In the genomic region with DNA sequence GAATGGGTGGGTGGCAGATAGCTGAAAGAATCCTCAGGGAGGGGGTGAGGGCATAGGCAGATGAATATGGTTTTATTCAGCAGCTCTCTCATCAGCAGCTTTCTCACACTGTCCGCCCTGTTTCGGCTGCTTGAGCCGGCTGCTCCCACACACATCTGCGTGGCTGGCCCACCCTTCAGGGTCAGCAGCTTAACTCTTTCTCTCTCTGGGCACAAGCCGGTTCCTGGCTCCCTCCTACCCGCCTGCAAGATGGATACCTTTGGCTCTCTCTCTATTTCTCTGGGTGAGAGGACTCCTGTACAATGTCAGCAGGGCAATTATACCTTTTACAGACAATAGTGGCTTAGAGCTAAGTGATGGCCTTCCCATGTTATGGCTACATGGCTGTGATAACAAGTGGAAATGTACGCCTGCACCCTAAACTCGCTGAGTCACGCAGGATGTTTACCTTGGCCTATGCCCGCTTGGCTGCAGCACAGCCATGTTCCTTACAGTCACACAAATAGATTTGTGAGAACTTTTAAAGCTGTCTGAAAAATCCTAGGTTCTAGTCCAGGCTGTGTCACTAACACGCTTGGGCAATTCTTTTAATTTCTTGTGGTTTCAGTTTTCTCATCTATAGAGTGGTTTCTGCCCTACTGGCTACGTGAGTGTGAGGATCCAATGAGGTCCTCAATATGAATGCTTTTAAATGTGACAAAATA, we compare ENCODE assay signal across 1 cellular context.
A peak's percentile ranks its signal among the peaks of the same experiment; 100 is the strongest.
TF ChIP-seq lines count a peak whose summit lies in the region.

No MANE protein-coding gene starts in this region.

TF ChIP-seq in K562, 482 proteins besides CTCF, POLR2A, EP300 and RAD21 (continued from another document and continues in another):
- TF ChIP-seq ZNF134 (CRISPR knock-in tag; conservative IDR thresholded peaks at IDR 0.05) = peak; percentile 68; the same call in 1 of the 2 replicates
- 0 out of 2 replicates have a peak, but pooled peaks have one; percentile 34 for TF ChIP-seq ZNF24 (IDR thresholded peaks at IDR 0.05)
- TF ChIP-seq SRSF9 (IDR thresholded peaks at IDR 0.05; ENCODE audit: borderline replicate concordance, low read depth, low read length) = no peak
- no peak for TF ChIP-seq HDAC2 (IDR thresholded peaks at IDR 0.05)
- peak; percentile 91 for TF ChIP-seq ZNF589 (CRISPR knock-in tag; IDR thresholded peaks at IDR 0.05; ENCODE audit: low read depth)
- TF ChIP-seq BACH1 (tag; IDR thresholded peaks at IDR 0.05) = peak; percentile 92
- TF ChIP-seq ARID1B (IDR thresholded peaks at IDR 0.05) = peak; percentile 42; the same call in 1 of the 2 replicates
- TF ChIP-seq STAT5A (IDR thresholded peaks at IDR 0.05; ENCODE audit: borderline replicate concordance, low read length) = no peak
- no peak for TF ChIP-seq ETV6 (IDR thresholded peaks at IDR 0.05; ENCODE audit: borderline replicate concordance in 1 of 2, low read depth in 2 of 2, low read length in 1 of 2)
- no peak for TF ChIP-seq ETV6 (CRISPR knock-in tag; IDR thresholded peaks at IDR 0.05; ENCODE audit: borderline replicate concordance)
- TF ChIP-seq, protein P1, sequence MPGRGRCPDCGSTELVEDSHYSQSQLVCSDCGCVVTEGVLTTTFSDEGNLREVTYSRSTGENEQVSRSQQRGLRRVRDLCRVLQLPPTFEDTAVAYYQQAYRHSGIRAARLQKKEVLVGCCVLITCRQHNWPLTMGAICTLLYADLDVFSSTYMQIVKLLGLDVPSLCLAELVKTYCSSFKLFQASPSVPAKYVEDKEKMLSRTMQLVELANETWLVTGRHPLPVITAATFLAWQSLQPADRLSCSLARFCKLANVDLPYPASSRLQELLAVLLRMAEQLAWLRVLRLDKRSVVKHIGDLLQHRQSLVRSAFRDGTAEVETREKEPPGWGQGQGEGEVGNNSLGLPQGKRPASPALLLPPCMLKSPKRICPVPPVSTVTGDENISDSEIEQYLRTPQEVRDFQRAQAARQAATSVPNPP (IDR thresholded peaks at IDR 0.05; ENCODE audit: borderline replicate concordance, insufficient read depth, insufficient read length) = no peak
- TF ChIP-seq CREB3 (tag; conservative IDR thresholded peaks at IDR 0.05; ENCODE audit: low read depth) = peak; percentile 95
- TF ChIP-seq, protein P2, sequence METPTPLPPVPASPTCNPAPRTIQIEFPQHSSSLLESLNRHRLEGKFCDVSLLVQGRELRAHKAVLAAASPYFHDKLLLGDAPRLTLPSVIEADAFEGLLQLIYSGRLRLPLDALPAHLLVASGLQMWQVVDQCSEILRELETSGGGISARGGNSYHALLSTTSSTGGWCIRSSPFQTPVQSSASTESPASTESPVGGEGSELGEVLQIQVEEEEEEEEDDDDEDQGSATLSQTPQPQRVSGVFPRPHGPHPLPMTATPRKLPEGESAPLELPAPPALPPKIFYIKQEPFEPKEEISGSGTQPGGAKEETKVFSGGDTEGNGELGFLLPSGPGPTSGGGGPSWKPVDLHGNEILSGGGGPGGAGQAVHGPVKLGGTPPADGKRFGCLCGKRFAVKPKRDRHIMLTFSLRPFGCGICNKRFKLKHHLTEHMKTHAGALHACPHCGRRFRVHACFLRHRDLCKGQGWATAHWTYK (CRISPR knock-in tag; IDR thresholded peaks at IDR 0.05) = peak; percentile 96
- no peak for TF ChIP-seq SIRT6 (IDR thresholded peaks at IDR 0.05; ENCODE audit: low read depth, low read length)
- TF ChIP-seq TCF7L2 (IDR thresholded peaks at IDR 0.05; ENCODE audit: low read depth, low read length) = no peak
- TF ChIP-seq ZBTB34 (CRISPR knock-in tag; IDR thresholded peaks at IDR 0.05) = peak; percentile 79; the same call in 1 of the 2 replicates
- TF ChIP-seq FOXM1 (IDR thresholded peaks at IDR 0.05; ENCODE audit: low read depth) = no peak
- no peak for TF ChIP-seq FOXM1 (CRISPR knock-in tag; IDR thresholded peaks at IDR 0.05; ENCODE audit: low read depth)
- TF ChIP-seq ZNF740 (CRISPR knock-in tag; IDR thresholded peaks at IDR 0.05) = no peak
- TF ChIP-seq ZNF740 (tag; IDR thresholded peaks at IDR 0.05) = peak in 1 of 2 experiments; percentile 90; a peak in 2 of 4 replicates
- peak; percentile 89 for TF ChIP-seq DDX20 (tag; IDR thresholded peaks at IDR 0.05; ENCODE audit: low read depth)
- TF ChIP-seq CBX3 (IDR thresholded peaks at IDR 0.05; ENCODE audit: borderline replicate concordance in 1 of 2, low read length in 2 of 2) = peak in 1 of 2 experiments; percentile 18; a peak in 1 of 3 replicates
- peak; percentile 82 to 88 for TF ChIP-seq FOXA3 (CRISPR knock-in tag; conservative IDR thresholded peaks at IDR 0.05 in 1 of 2, IDR thresholded peaks at IDR 0.05 in 1 of 2)
- TF ChIP-seq ZNF253 (CRISPR knock-in tag; conservative IDR thresholded peaks at IDR 0.05) = no peak
- TF ChIP-seq BCLAF1 (IDR thresholded peaks at IDR 0.05; ENCODE audit: borderline replicate concordance in 1 of 2, control insufficient read depth in 1 of 2, low read depth in 2 of 2, low read length in 1 of 2) = no peak
- peak; percentile 89 for TF ChIP-seq PYGO2 (tag; IDR thresholded peaks at IDR 0.05)
- TF ChIP-seq ZNF12 (CRISPR knock-in tag; IDR thresholded peaks at IDR 0.05) = no peak
- TF ChIP-seq SAFB2 (IDR thresholded peaks at IDR 0.05; ENCODE audit: borderline replicate concordance, low read depth, low read length, severe bottlenecking) = no peak
- TF ChIP-seq ZFPM2 (CRISPR knock-in tag; IDR thresholded peaks at IDR 0.05) = no peak
- TF ChIP-seq MYNN (IDR thresholded peaks at IDR 0.05) = no peak
- no peak for TF ChIP-seq MYNN (CRISPR knock-in tag; IDR thresholded peaks at IDR 0.05)
- no peak for TF ChIP-seq POU5F1 (IDR thresholded peaks at IDR 0.05; ENCODE audit: borderline replicate concordance, low read depth, low read length, partially characterized antibody)
- TF ChIP-seq ZNF583 (CRISPR knock-in tag; IDR thresholded peaks at IDR 0.05) = peak; percentile 95
- TF ChIP-seq BMI1 (IDR thresholded peaks at IDR 0.05; ENCODE audit: low read length) = no peak
- peak; percentile 42; the same call in 1 of the 2 replicates for TF ChIP-seq MAFK (IDR thresholded peaks at IDR 0.05; ENCODE audit: low read length)
- TF ChIP-seq ZNF197 (CRISPR knock-in tag; IDR thresholded peaks at IDR 0.05; ENCODE audit: low read depth) = peak; percentile 86
- TF ChIP-seq IRF2 (CRISPR knock-in tag; IDR thresholded peaks at IDR 0.05) = no peak
- TF ChIP-seq FUS (optimal IDR thresholded peaks at IDR 0.05; ENCODE audit: low read depth, low read length) = no peak
- no peak for TF ChIP-seq NR2F6 (CRISPR knock-in tag; IDR thresholded peaks at IDR 0.05)
- no peak for TF ChIP-seq NR4A1 (CRISPR knock-in tag; IDR thresholded peaks at IDR 0.05)
- peak; percentile 99 for TF ChIP-seq NR4A1 (tag; IDR thresholded peaks at IDR 0.05)
- TF ChIP-seq, protein P3, sequence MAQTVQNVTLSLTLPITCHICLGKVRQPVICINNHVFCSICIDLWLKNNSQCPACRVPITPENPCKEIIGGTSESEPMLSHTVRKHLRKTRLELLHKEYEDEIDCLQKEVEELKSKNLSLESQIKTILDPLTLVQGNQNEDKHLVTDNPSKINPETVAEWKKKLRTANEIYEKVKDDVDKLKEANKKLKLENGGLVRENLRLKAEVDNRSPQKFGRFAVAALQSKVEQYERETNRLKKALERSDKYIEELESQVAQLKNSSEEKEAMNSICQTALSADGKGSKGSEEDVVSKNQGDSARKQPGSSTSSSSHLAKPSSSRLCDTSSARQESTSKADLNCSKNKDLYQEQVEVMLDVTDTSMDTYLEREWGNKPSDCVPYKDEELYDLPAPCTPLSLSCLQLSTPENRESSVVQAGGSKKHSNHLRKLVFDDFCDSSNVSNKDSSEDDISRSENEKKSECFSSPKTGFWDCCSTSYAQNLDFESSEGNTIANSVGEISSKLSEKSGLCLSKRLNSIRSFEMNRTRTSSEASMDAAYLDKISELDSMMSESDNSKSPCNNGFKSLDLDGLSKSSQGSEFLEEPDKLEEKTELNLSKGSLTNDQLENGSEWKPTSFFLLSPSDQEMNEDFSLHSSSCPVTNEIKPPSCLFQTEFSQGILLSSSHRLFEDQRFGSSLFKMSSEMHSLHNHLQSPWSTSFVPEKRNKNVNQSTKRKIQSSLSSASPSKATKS (CRISPR knock-in tag; IDR thresholded peaks at IDR 0.05) = no peak
- TF ChIP-seq, protein P4, sequence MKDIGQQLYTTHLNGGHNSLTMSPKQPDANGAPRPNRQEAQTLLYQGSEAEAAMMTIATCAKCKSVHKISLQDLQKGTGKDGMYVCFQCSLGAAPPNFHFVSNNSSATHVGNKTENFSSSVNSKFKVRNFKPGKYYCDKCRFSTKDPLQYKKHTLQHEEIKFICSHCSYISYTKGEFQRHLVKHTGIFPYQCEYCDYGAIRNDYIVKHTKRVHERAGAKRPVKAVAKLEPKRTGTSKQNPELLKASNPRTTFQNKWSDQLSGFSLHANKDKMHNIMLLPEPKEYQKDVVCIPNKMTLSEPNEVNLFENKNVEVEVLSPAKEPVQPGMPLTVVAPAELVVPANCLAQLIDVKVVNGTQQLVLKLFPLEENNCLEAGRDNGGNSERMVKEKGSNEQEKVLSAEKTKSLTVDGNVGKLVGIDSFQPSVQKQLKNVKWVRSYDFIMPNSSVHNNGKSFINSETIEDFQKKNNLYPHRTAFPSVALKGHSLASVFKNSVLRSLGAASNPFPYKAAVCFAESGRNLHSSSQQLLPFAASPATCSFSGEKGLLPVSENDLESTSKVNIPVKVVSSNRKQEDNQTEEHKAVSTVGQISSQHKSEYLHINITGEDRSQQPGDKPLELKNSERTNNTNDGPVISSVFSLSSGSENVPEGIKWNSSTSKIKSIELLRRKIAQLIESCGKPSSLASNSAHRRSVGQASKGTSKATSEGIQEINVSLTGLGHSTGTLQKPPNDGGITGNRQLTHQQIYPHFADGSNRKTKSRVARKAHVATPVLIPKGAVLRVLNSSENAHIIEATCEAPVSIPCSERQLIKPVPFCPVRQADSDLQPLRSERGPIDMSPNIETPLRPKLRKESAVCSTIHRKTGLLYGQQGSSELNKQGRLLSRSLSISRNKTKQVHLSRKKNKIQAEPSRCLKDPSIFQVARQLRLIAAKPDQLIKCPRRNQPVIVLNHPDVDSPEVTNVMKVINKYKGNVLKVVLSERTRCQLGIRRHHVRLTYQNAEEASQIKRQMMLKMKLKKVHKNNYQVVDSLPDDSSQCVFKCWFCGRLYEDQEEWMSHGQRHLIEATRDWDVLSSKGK (CRISPR knock-in tag; IDR thresholded peaks at IDR 0.05) = no peak
- peak; percentile 82 for TF ChIP-seq CXXC5 (CRISPR knock-in tag; IDR thresholded peaks at IDR 0.05)
- TF ChIP-seq ZNF232 (CRISPR knock-in tag; IDR thresholded peaks at IDR 0.05) = no peak
- no peak for TF ChIP-seq ZBTB8A (IDR thresholded peaks at IDR 0.05; ENCODE audit: partially characterized antibody)
- TF ChIP-seq SMARCA4 (IDR thresholded peaks at IDR 0.05) = peak; percentile 41; the same call in 1 of the 2 replicates
- TF ChIP-seq PRPF4 (IDR thresholded peaks at IDR 0.05; ENCODE audit: insufficient read depth, low read depth, low read length, poor library complexity, severe bottlenecking) = no peak
- no peak for TF ChIP-seq YBX1 (IDR thresholded peaks at IDR 0.05)
- no peak for TF ChIP-seq HES1 (IDR thresholded peaks at IDR 0.05; ENCODE audit: low read depth)
- TF ChIP-seq ZNF41 (CRISPR knock-in tag; conservative IDR thresholded peaks at IDR 0.05) = peak; percentile 95
- no peak for TF ChIP-seq SMAD1 (IDR thresholded peaks at IDR 0.05; ENCODE audit: low read depth, low read length, partially characterized antibody)
